17 cellular contexts compared by ENCODE assay signal in the genomic region with DNA sequence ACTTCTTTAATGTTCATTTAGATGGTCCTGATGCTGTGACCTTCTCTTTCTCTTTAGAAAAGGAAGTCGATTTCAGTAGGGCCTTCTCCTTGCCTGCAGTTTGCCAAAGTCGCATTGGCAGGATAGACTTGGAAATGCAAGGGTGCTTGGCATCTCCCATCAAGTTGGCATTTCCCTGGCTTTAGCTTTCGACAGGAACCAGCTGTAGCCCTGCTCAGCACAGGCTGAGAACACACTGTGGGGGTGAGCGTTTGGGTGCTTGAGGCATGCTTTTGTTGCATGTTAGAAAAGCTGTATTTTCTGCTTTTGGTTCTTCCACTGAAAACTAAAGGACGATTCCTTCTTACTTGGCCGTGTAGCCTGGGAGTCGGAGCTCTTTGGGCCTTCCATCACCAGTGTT. TPM values are rescaled to one million over a fixed set of nuclear protein-coding genes. Genes with fewer than 3 reads are reported as not detected.
DNase-seq lines count a peak whose midpoint lies in the region; ATAC-seq, FAIRE-seq and TF ChIP-seq lines count a peak whose summit lies in the region.
"Had no signal": no experiment of that assay in that cellular context is flagged by ENCODE, and none has a peak within 500 bp of the region (broad histone marks: within the 10 kb centered on the region; RNA-seq: fewer than 3 reads in every experiment).

No MANE protein-coding gene starts in this region.

- no peak for TF ChIP-seq CTCF in H1 (IDR thresholded peaks at IDR 0.05; ENCODE audit: control extremely low read depth in 1 of 3, insufficient read depth in 1 of 3, low read depth in 1 of 3, low read length in 3 of 3)
- no peak for TF ChIP-seq CTCF in WERI-Rb-1 (IDR thresholded peaks at IDR 0.05; ENCODE audit: low read depth, low read length)

- H2BK15ac ChIP-seq in H1 (ENCODE audit: low read length), result no peak overlapping the region

- H3K23ac ChIP-seq in H1 (ENCODE audit: insufficient read length), result no peak overlapping the region

- TF ChIP-seq RAD21 in H1 (IDR thresholded peaks at IDR 0.05 in 1 of 2, conservative IDR thresholded peaks at IDR 0.05 in 1 of 2; ENCODE audit: low read depth in 2 of 2, low read length in 2 of 2), result no peak

- no peak for FAIRE-seq in H1 (lab: Jason Lieb, UNC)
- FAIRE-seq: endometrium, pancreas had no signal

- no peak overlapping the region for H4K8ac ChIP-seq in H1 (ENCODE audit: extremely low read depth, insufficient read depth, low read length)

- H3K23me2 ChIP-seq in H1 (ENCODE audit: low read depth, low read length), result no peaks in the 10 kb centered on the region

- peak; percentile 34 to 63 for ATAC-seq in right cardiac atrium
- ATAC-seq: gastroesophageal sphincter, left ventricle myocardium superior, pancreas, upper lobe of right lung had no signal

- no peak overlapping the region for H2BK120ac ChIP-seq in H1 (replicated peaks; ENCODE audit: low read depth, low read length)

- H3K4ac ChIP-seq in H1 (replicated peaks; ENCODE audit: insufficient read length, low read depth, low read length), result no peak overlapping the region

- H4K91ac ChIP-seq in H1 (replicated peaks; ENCODE audit: insufficient read length, low read length), result no peak overlapping the region

- intact Hi-C loops in right cardiac atrium (cut with DNase I), result no loop called here
- intact Hi-C loops in cardiac septum (cut with DNase I), result no loop called here
- intact Hi-C loops in posterior cingulate gyrus (cut with DNase I), result no loop called here

- peak overlapping the region; percentile 13; the same call in 1 of the 2 replicates for H3K18ac ChIP-seq in H1 (ENCODE audit: extremely low read depth, low read length)

- H3K9ac ChIP-seq in H1 (replicated peaks in 1 of 4; ENCODE audit: extremely low read depth in 1 of 4, low read depth in 3 of 4, low read length in 3 of 4) (peak overlapping the region in 1 of 4 experiments; percentile 4; a peak in 1 of 7 replicates), Karpas-422 (ENCODE audit: low read length) (no peak overlapping the region)

- no peak for TF ChIP-seq POLR2A in H1 (IDR thresholded peaks at IDR 0.05; ENCODE audit: control extremely low read depth in 1 of 2, low read depth in 2 of 2, low read length in 2 of 2)

- peaks cover 15% of the 10 kb centered on the region for H3K79me1 ChIP-seq in H1 (ENCODE audit: low read depth, low read length)

- H3K27me3 ChIP-seq in right cardiac atrium (ENCODE audit: control insufficient read depth, insufficient read depth), result no peaks in the 10 kb centered on the region
- no peaks in the 10 kb centered on the region for H3K27me3 ChIP-seq in H1 (replicated peaks in 1 of 4; ENCODE audit: control insufficient read depth in 3 of 4, extremely low read depth in 1 of 4, insufficient read depth in 3 of 4, low read length in 3 of 4)
- no peaks in the 10 kb centered on the region for H3K27me3 ChIP-seq in WERI-Rb-1 (ENCODE audit: insufficient read depth, low read depth, severe bottlenecking)
- H3K27me3 ChIP-seq in Karpas-422 (ENCODE audit: low read length), result no peaks in the 10 kb centered on the region
- H3K27me3 ChIP-seq: gastroesophageal sphincter, pancreas, upper lobe of right lung had no signal

- no peak for TF ChIP-seq EP300 in H1 (IDR thresholded peaks at IDR 0.05; ENCODE audit: borderline replicate concordance in 1 of 2, low read depth in 2 of 2, low read length in 2 of 2)

- no peak overlapping the region for H3K4me3 ChIP-seq in right cardiac atrium (ENCODE audit: low read length)
- H3K4me3 ChIP-seq in H1 (ENCODE audit: extremely low read depth in 1 of 4, insufficient read depth in 2 of 4, low read depth in 3 of 4, low read length in 4 of 4), result no peak overlapping the region
- no peak overlapping the region for H3K4me3 ChIP-seq in WERI-Rb-1 (ENCODE audit: low read depth, low read length)
- no peak overlapping the region for H3K4me3 ChIP-seq in Karpas-422 (ENCODE audit: low read length)
- H3K4me3 ChIP-seq: gastroesophageal sphincter, pancreas, upper lobe of right lung had no signal

- H3K4me2 ChIP-seq in H1 (ENCODE audit: insufficient read depth in 1 of 2, low read depth in 2 of 2, low read length in 2 of 2) (peak overlapping the region; percentile 13 to 15; a peak in 2 of 4 replicates), Karpas-422 (ENCODE audit: low read depth, low read length, poor library complexity, severe bottlenecking) (no peak overlapping the region)

- no peaks in the 10 kb centered on the region for H3K4me1 ChIP-seq in right cardiac atrium (ENCODE audit: control insufficient read depth, insufficient read depth, low read length)
- peaks cover 8 to 26% (median 16%) of the 10 kb centered on the region in 4 experiments for H3K4me1 ChIP-seq in H1 (replicated peaks in 1 of 4; ENCODE audit: control insufficient read depth in 3 of 4, insufficient read depth in 4 of 4, low read length in 3 of 4)
- no peaks in the 10 kb centered on the region for H3K4me1 ChIP-seq in Karpas-422 (ENCODE audit: low read length)
- H3K4me1 ChIP-seq: pancreas, upper lobe of right lung had no signal

- H3K36me3 ChIP-seq in H1 (ENCODE audit: control insufficient read depth in 2 of 4, insufficient read depth in 4 of 4, low read length in 3 of 4) (no peaks in the 10 kb centered on the region), WERI-Rb-1 (no peaks in the 10 kb centered on the region; the same call in 1 of the 2 replicates), Karpas-422 (ENCODE audit: insufficient read depth, low read length) (no peaks in the 10 kb centered on the region)
- H3K36me3 ChIP-seq: gastroesophageal sphincter, pancreas, upper lobe of right lung had no signal

- peak overlapping the region; percentile 56; the same call in 1 of the 2 replicates for H2BK20ac ChIP-seq in H1 (ENCODE audit: low read length)

- POLR2A ChIA-PET in H1 (lab: Charles Lee; ENCODE audit: partially characterized antibody), result no interaction called here

- H3K9me2 ChIP-seq in Karpas-422 (replicated peaks; ENCODE audit: insufficient read depth, low read length), result no peaks in the 10 kb centered on the region

- no peak overlapping the region for H3K14ac ChIP-seq in H1 (ENCODE audit: insufficient read length)

- no peak overlapping the region for H3K27ac ChIP-seq in right cardiac atrium (ENCODE audit: low read length)
- H3K27ac ChIP-seq in H1 (ENCODE audit: low read depth, low read length), result no peak overlapping the region
- H3K27ac ChIP-seq in WERI-Rb-1, result no peak overlapping the region
- no peak overlapping the region for H3K27ac ChIP-seq in Karpas-422 (ENCODE audit: low read length)
- H3K27ac ChIP-seq: upper lobe of right lung had no signal

- H4K20me1 ChIP-seq in H1 (replicated peaks in 1 of 2; ENCODE audit: control insufficient read depth in 1 of 2, insufficient read depth in 2 of 2, low read length in 2 of 2), result peaks cover 0 to 6% of the 10 kb centered on the region in 2 experiments
- H4K20me1 ChIP-seq in Karpas-422 (ENCODE audit: insufficient read depth, low read depth, low read length), result no peaks in the 10 kb centered on the region

- WGBS in right cardiac atrium, result 69% methylated on average over 7 of the region's 7 CpGs
- 82% methylated on average over 7 of the region's 7 CpGs; no CpG with 5 or more reads in 1 of the 2 experiments for WGBS in H1 (ENCODE audit: extremely low coverage in 1 of 2, insufficient coverage in 1 of 2, insufficient read length in 1 of 2, insufficient replicate concordance in 2 of 2, low coverage in 1 of 2, low lambda C conversion rate in 2 of 2, missing lambda C conversion rate in 1 of 2), 2 experiments

- H4K5ac ChIP-seq in H1 (ENCODE audit: insufficient read length, low read depth, low read length), result no peak overlapping the region

- CTCF ChIA-PET in H1 (lab: Charles Lee; ENCODE audit: partially characterized antibody), result interaction anchor here (0.6 to 1.7 kb wide), 6 partner anchors 43 to 159 kb away, joined by 3 to 4 read pairs (median 3); no protein-coding TSS in a partner anchor

- H3K79me2 ChIP-seq in H1 (ENCODE audit: control insufficient read depth in 1 of 2, insufficient read depth in 2 of 2, low read length in 2 of 2) (peaks cover 9 to 87% of the 10 kb centered on the region in 2 experiments; a peak in 3 of 4 replicates), Karpas-422 (ENCODE audit: low read length) (no peaks in the 10 kb centered on the region)

- H3K9me3 ChIP-seq in right cardiac atrium (ENCODE audit: control insufficient read depth, low read length), result no peaks in the 10 kb centered on the region
- H3K9me3 ChIP-seq in H1 (ENCODE audit: insufficient read depth in 2 of 2, low read depth in 1 of 2, low read length in 1 of 2), result peaks cover 6% of the 10 kb centered on the region in 2 experiments; a peak in 2 of 4 replicates
- no peaks in the 10 kb centered on the region for H3K9me3 ChIP-seq in WERI-Rb-1 (ENCODE audit: severe bottlenecking)
- H3K9me3 ChIP-seq in Karpas-422 (ENCODE audit: low read length), result no peaks in the 10 kb centered on the region
- H3K9me3 ChIP-seq: gastroesophageal sphincter, pancreas, upper lobe of right lung had no signal

- H2BK5ac ChIP-seq in H1 (ENCODE audit: low read depth, low read length), result no peak overlapping the region; the same call in 1 of the 2 replicates

- H2AK5ac ChIP-seq in H1 (ENCODE audit: low read depth, low read length), result peak overlapping the region; percentile 78; the same call in 1 of the 2 replicates

- DNase-seq in right cardiac atrium (no peak), cardiac septum (ENCODE audit: low spot score) (no peak), H1 (ENCODE audit: low read depth in 1 of 2, low spot score in 2 of 2) (no peak), posterior cingulate gyrus (peak in 9 of 10 donors; percentile 16 to 93 (median 52)), WERI-Rb-1 (no peak), iPS-NIHi11 (ENCODE audit: low spot score) (no peak), NOMO-1 treated with DMSO at 0.1 percent for 48 hours (lab: John Stamatoyannopoulos, UW; ENCODE audit: unreplicated experiment) (no peak), Karpas-422 (no peak)
- DNase-seq: activated CD4-positive, CD25-positive, alpha-beta regulatory T cell treated with anti-CD3 and anti-CD28 coated beads, Interleukin-2, amount 50 U/mL, for 72 hours; CD4-positive, alpha-beta memory T cell; Kasumi-1; left ventricle myocardium superior; NCI-H1417 treated with DMSO at 0.1 percent for 48 hours; pancreas; upper lobe of right lung had no signal

- no peak overlapping the region for H2BK12ac ChIP-seq in H1 (ENCODE audit: low read depth, low read length)

- no peak overlapping the region for H3K56ac ChIP-seq in H1 (replicated peaks; ENCODE audit: insufficient read length, low read depth, low read length)

- H2AFZ ChIP-seq in H1 (ENCODE audit: low read length), result no peak overlapping the region
- no peak overlapping the region for H2AFZ ChIP-seq in Karpas-422 (ENCODE audit: low read length)

RNA-seq across cellular contexts. Expression of a gene that starts 37.7 kb away (rescaled TPM):
- 1 to 10 TPM; 3.0 to 7.0 (median 3.6) TPM for total RNA-seq in right cardiac atrium
- polyA plus RNA-seq in right cardiac atrium, result 1.8 TPM
- 4.4 TPM for total RNA-seq in cardiac septum
- 18.6 and 22.6 TPM in 2 replicates for total RNA-seq in H1 (2021; fragmentation: NEBNext Ultra II Directional; extraction: Animal tissue kit (Norgen Biotek cat#: 25700))
- 22.8 and 22.9 TPM in 2 replicates for polyA plus RNA-seq in H1 (2011; rRNA removed)
- 14.7 TPM for polyA plus RNA-seq in H1 (2011; cell fraction: cytosol; rRNA removed)
- polyA plus RNA-seq in H1 (2011; cell fraction: nucleus; rRNA removed), result 16.2 TPM
- 12.7 to 13.6 TPM (median 13.0 TPM) in 4 replicates for polyA plus RNA-seq in H1 (2012, experiment 1 of 2)
- 8.1 TPM for polyA plus RNA-seq in H1 (2012, experiment 2 of 2)
- 18.0 TPM for polyA plus RNA-seq in H1 (2013, experiment 1 of 2)
- polyA plus RNA-seq in H1 (2013, experiment 2 of 2), result 23.4 TPM
- polyA minus RNA-seq in H1 (2011; rRNA and poly(A)+ RNA removed), result 23.1 and 31.5 TPM in 2 replicates
- 26.1 TPM for polyA minus RNA-seq in H1 (2011; cell fraction: cytosol; rRNA and poly(A)+ RNA removed)
- polyA minus RNA-seq in H1 (2011; cell fraction: nucleus; rRNA and poly(A)+ RNA removed), result 26.4 TPM
- total RNA-seq in Karpas-422 (2014; rRNA removed; shearing (Covaris generic); ENCODE audit: low replicate concordance), result 0.79 TPM in 1 of 2 replicates, not detected in the other
- total RNA-seq: CD4-positive, alpha-beta memory T cell had no signal
- polyA plus RNA-seq: CD4-positive, alpha-beta memory T cell had no signal

Comparison
In these comparisons a context has a peak if more than half of its experiments do, and no peak if none do; other contexts are left out.
1. DNase-seq: peak in posterior cingulate gyrus (9 of 10); none in right cardiac atrium (0 of 3), cardiac septum (single experiment), H1 (0 of 2), WERI-Rb-1 (single experiment), iPS-NIHi11 (single experiment), NOMO-1 treated with DMSO at 0.1 percent for 48 hours (single experiment) and Karpas-422 (single experiment).